19 cellular contexts compared by ENCODE assay signal in genomic region chr5:5298841-5299543, GRCh38.
A peak's percentile ranks its signal among the peaks of the same experiment; 100 is the strongest.
DNase-seq lines count a peak whose midpoint lies in the region; ATAC-seq, FAIRE-seq and TF ChIP-seq lines count a peak whose summit lies in the region.
"Had no signal": no experiment of that assay in that cellular context is flagged by ENCODE, and none has a peak within 500 bp of the region (broad histone marks: within the 10 kb centered on the region; RNA-seq: fewer than 3 reads in every experiment).

No MANE protein-coding gene starts in this region.

- H3F3A ChIP-seq in SK-N-SH (replicated peaks; ENCODE audit: insufficient read depth) = no peaks in the 10 kb centered on the region

- peak; percentile 20; the same call in 1 of the 2 replicates for TF ChIP-seq RAD21 in SK-N-SH (IDR thresholded peaks at IDR 0.05; ENCODE audit: low read length)
- no peak for TF ChIP-seq RAD21 in HepG2 (CRISPR knock-in tag; IDR thresholded peaks at IDR 0.05)

- CTCF ChIA-PET in SK-N-SH (lab: Yijun Ruan, JAX) (interaction anchor here (0.5 to 2.2 kb wide), 4 partner anchors 22 to 565 kb away, joined by 3 to 5 read pairs (median 3); no protein-coding TSS in a partner anchor), HepG2 (lab: Yijun Ruan, JAX; ENCODE audit: low intra/inter-chr PET ratio, low total read pairs) (no interaction called here)

- H3K9me2 ChIP-seq in SK-N-SH = no peaks in the 10 kb centered on the region

- H3K4me3 ChIP-seq in SK-N-SH (ENCODE audit: low read depth in 2 of 2, low read length in 1 of 2) = no peak overlapping the region
- no peak overlapping the region; a peak in 1 of 6 replicates for H3K4me3 ChIP-seq in HepG2 (replicated peaks in 1 of 3; ENCODE audit: insufficient read depth in 1 of 3, low read depth in 2 of 3, low read length in 3 of 3)
- H3K4me3 ChIP-seq: GM23338, K562 had no signal

- H3K4me2 ChIP-seq in SK-N-SH = no peak overlapping the region
- peak overlapping the region; percentile 35; the same call in 1 of the 2 replicates for H3K4me2 ChIP-seq in HepG2 (ENCODE audit: low read depth, low read length)
- H3K4me2 ChIP-seq: GM23338 had no signal

- intact Hi-C loops in HepG2 (cut with micrococcal nuclease; ENCODE audit: unreplicated experiment) = loop anchor here (10.0 kb wide), 1 partner anchor 96 kb away; no protein-coding TSS in a partner anchor

- H3K79me2 ChIP-seq in SK-N-SH (ENCODE audit: insufficient read depth) = no peaks in the 10 kb centered on the region
- H3K79me2 ChIP-seq in HepG2 (ENCODE audit: insufficient read depth, low read length) = no peaks in the 10 kb centered on the region

- H2AFZ ChIP-seq in SK-N-SH (ENCODE audit: low read depth) (no peak overlapping the region), HepG2 (ENCODE audit: low read length) (no peak overlapping the region)
- H2AFZ ChIP-seq: GM23338 had no signal

- POLR2A ChIA-PET in SK-N-SH (lab: Yijun Ruan, JAX) = no interaction called here
- POLR2A ChIA-PET in HepG2 (lab: Yijun Ruan, JAX) = no interaction called here

- FAIRE-seq in HepG2 (lab: Jason Lieb, UNC) = no peak
- FAIRE-seq: GM12891, K562 had no signal

- TF ChIP-seq EP300 in SK-N-SH (IDR thresholded peaks at IDR 0.05; ENCODE audit: borderline replicate concordance in 1 of 2, low read depth in 1 of 2, low read length in 1 of 2) = 0 out of 4 replicates have a peak, but pooled peaks of 1 of the 2 experiments have one; percentile 19
- no peak for TF ChIP-seq EP300 in HepG2 (IDR thresholded peaks at IDR 0.05; ENCODE audit: low read depth in 2 of 2, low read length in 2 of 2)
- TF ChIP-seq EP300 in HepG2 (CRISPR knock-in tag; IDR thresholded peaks at IDR 0.05; ENCODE audit: borderline replicate concordance) = no peak

- DNase-seq in SK-N-SH (peak; percentile 78), HepG2 (ENCODE audit: low spot score) (no peak), hepatic stellate cell (ENCODE audit: low spot score) (no peak), dedifferentiated amniotic fluid mesenchymal stem cell (ENCODE audit: extremely low spot score) (no peak), DMS53 (lab: John Stamatoyannopoulos, UW) (no peak)
- DNase-seq: GF-D8, NCI-H1092 treated with DMSO at 0.1 percent for 48 hours, NCI-H1694, NCI-H2171, NCI-H446 treated with DMSO at 0.1 percent for 48 hours, OCI-M1, Right ventricle myocardium superior had no signal

- H3K9ac ChIP-seq in SK-N-SH = no peak overlapping the region
- no peak overlapping the region for H3K9ac ChIP-seq in HepG2 (ENCODE audit: insufficient read depth, low read depth, low read length)

- H3K27ac ChIP-seq in SK-N-SH (ENCODE audit: low read depth in 2 of 2, low read length in 1 of 2) (peak overlapping the region in 1 of 2 experiments; percentile 79; a peak in 2 of 4 replicates), VCaP (peak overlapping the region; percentile 71), HepG2 (ENCODE audit: extremely low read length, insufficient read depth, low read length) (no peak overlapping the region)
- H3K27ac ChIP-seq: C4-2B had no signal

- BruUV-seq in HepG2 (replicated peaks; lab: Mats Ljungman, UMichigan) = no TSS peak

- H3K27me3 ChIP-seq in SK-N-SH (ENCODE audit: insufficient read depth) (no peaks in the 10 kb centered on the region), HepG2 (ENCODE audit: control insufficient read depth in 1 of 2, insufficient read depth in 2 of 2, low read length in 2 of 2) (no peaks in the 10 kb centered on the region)

- in situ Hi-C loops in HepG2 (cut with HindIII; ENCODE audit: extremely low pct_ligation_motif_present, low pct_unique_long_range_greater_than_20kb) = no loop called here

- no peak for TF ChIP-seq CTCF in SK-N-SH (IDR thresholded peaks at IDR 0.05)
- TF ChIP-seq CTCF in VCaP (conservative IDR thresholded peaks at IDR 0.05) = no peak
- TF ChIP-seq CTCF in HepG2 (CRISPR knock-in tag; IDR thresholded peaks at IDR 0.05) = no peak

- H3K4me1 ChIP-seq in SK-N-SH (ENCODE audit: control insufficient read depth in 1 of 2, insufficient read depth in 2 of 2, low read depth in 1 of 2, low read length in 1 of 2) = peaks cover 6 to 33% of the 10 kb centered on the region in 2 experiments; a peak in 2 of 4 replicates
- H3K4me1 ChIP-seq in HepG2 (ENCODE audit: insufficient read depth, low read length) = peaks cover 36% of the 10 kb centered on the region

- WGBS in SK-N-SH (ENCODE audit: low lambda C conversion rate) = 43% methylated on average over 12 of the region's 13 CpGs
- 77% methylated on average over 13 of the region's 13 CpGs for WGBS in HepG2 (ENCODE audit: low lambda C conversion rate)

- H3K36me3 ChIP-seq in SK-N-SH (replicated peaks in 1 of 2; ENCODE audit: control insufficient read depth in 1 of 2, insufficient read depth in 2 of 2, low read length in 1 of 2) (no peaks in the 10 kb centered on the region), HepG2 (replicated peaks in 1 of 2; ENCODE audit: control insufficient read depth in 1 of 2, insufficient read depth in 2 of 2, low read length in 2 of 2) (no peaks in the 10 kb centered on the region)

- H4K20me1 ChIP-seq in SK-N-SH (ENCODE audit: insufficient read depth) (no peaks in the 10 kb centered on the region), HepG2 (ENCODE audit: insufficient read depth, low read length) (no peaks in the 10 kb centered on the region)

- ATAC-seq in SK-N-SH treated with all-trans-retinoic acid at 6 μM for 48 hours = no peak; the same call in 2 of the 3 replicates
- ATAC-seq in HepG2 = no peak
- ATAC-seq: GM23338, HCT116, K562 had no signal

- H3K9me3 ChIP-seq in SK-N-SH (no peaks in the 10 kb centered on the region), HepG2 (ENCODE audit: low read length) (peaks cover 8% of the 10 kb centered on the region; the same call in 1 of the 2 replicates)

- no peak for TF ChIP-seq POLR2A in HepG2 (IDR thresholded peaks at IDR 0.05; ENCODE audit: insufficient read depth in 1 of 2, low read depth in 2 of 2, low read length in 2 of 2)

TF ChIP-seq in SK-N-SH, 30 proteins besides CTCF, POLR2A, EP300 and RAD21 (continues in another document):
- TF ChIP-seq FOSL2 (IDR thresholded peaks at IDR 0.05; ENCODE audit: borderline replicate concordance, low read depth) (no peak), EZH2phosphoT487 (IDR thresholded peaks at IDR 0.05; ENCODE audit: borderline replicate concordance, low read depth) (no peak), ZBTB33 (IDR thresholded peaks at IDR 0.05; ENCODE audit: borderline replicate concordance, low read depth) (no peak), GATA2 (CRISPR knock-in tag; IDR thresholded peaks at IDR 0.05) (peak; percentile 87)

TF ChIP-seq in SK-N-SH treated with all-trans-retinoic acid at 6 μM for 48 hours, 23 proteins besides CTCF, POLR2A, EP300 and RAD21 (continues in another document):
- no peak for TF ChIP-seq ESRRG (CRISPR knock-in tag; IDR thresholded peaks at IDR 0.05)
- no peak for TF ChIP-seq CREB5 (CRISPR knock-in tag; IDR thresholded peaks at IDR 0.05; ENCODE audit: low read depth)
- TF ChIP-seq ARNTL (CRISPR knock-in tag; IDR thresholded peaks at IDR 0.05; ENCODE audit: borderline replicate concordance, low read depth) = no peak

TF ChIP-seq in HepG2, 621 proteins besides CTCF, POLR2A, EP300 and RAD21 (continues in another document):
- peak in 1 of 2 experiments; percentile 10; a peak in 1 of 4 replicates for TF ChIP-seq MAFK (conservative IDR thresholded peaks at IDR 0.05 in 1 of 2, IDR thresholded peaks at IDR 0.05 in 1 of 2; ENCODE audit: low read length in 2 of 2)
- TF ChIP-seq ZNF275 (CRISPR knock-in tag; IDR thresholded peaks at IDR 0.05; ENCODE audit: borderline replicate concordance) = no peak
- TF ChIP-seq MNT (IDR thresholded peaks at IDR 0.05) = no peak
- no peak for TF ChIP-seq RNF2 (conservative IDR thresholded peaks at IDR 0.05; ENCODE audit: low read depth)
- no peak for TF ChIP-seq ZHX1 (CRISPR knock-in tag; IDR thresholded peaks at IDR 0.05; ENCODE audit: low read depth)
- no peak for TF ChIP-seq ZNF484 (CRISPR knock-in tag; IDR thresholded peaks at IDR 0.05; ENCODE audit: borderline replicate concordance, low read depth)

Comparison
In these comparisons a context has a peak if more than half of its experiments do, and no peak if none do; other contexts are left out.
1. Of the 25 proteins assayed by ChIP-seq in both HepG2 and SK-N-SH: peak only in HepG2: none; only in SK-N-SH: NFIC and RAD21; in both: none; in neither: 22; mixed calls (peak in some experiments, not most) for 1.